12 cellular contexts compared by ENCODE assay signal in genomic region chr11:33737362-33737821, GRCh38. TPM values are rescaled to one million over a fixed set of nuclear protein-coding genes. Genes with fewer than 3 reads are reported as not detected.
DNase-seq lines count a peak whose midpoint lies in the region; ATAC-seq and TF ChIP-seq lines count a peak whose summit lies in the region.
"Had no signal": no experiment of that assay in that cellular context is flagged by ENCODE, and none has a peak within 500 bp of the region (broad histone marks: within the 10 kb centered on the region; RNA-seq: fewer than 3 reads in every experiment).

No MANE protein-coding gene starts in this region.

- TF ChIP-seq EP300 in transverse colon (IDR thresholded peaks at IDR 0.05; ENCODE audit: low read depth) = no peak

- CTCF ChIA-PET in activated CD4-positive, alpha-beta memory T cell treated with anti-CD3 and anti-CD28 coated beads for 36 hours (lab: Charles Lee) = interaction anchor here (1.0 to 3.5 kb wide), 3 partner anchors 14 to 21 kb away, joined by 3 to 13 read pairs (median 7); no protein-coding TSS in a partner anchor
- CTCF ChIA-PET in activated CD4-positive, alpha-beta memory T cell treated with anti-CD3 and anti-CD28 coated beads, Interleukin-2, amount 10 ng/mL, durations not matched to agents 7 days and 5 days (lab: Charles Lee) = interaction anchor here (1.0 to 4.2 kb wide), 2 partner anchors 21 to 104 kb away, joined by 3 to 22 read pairs; no protein-coding TSS in a partner anchor

- peaks cover 7% of the 10 kb centered on the region for H3K36me3 Mint-ChIP-seq in activated CD4-positive, alpha-beta memory T cell treated with anti-CD3 and anti-CD28 coated beads for 36 hours
- H3K36me3 Mint-ChIP-seq in activated CD4-positive, alpha-beta memory T cell treated with anti-CD3 and anti-CD28 coated beads, Interleukin-2, amount 10 ng/mL, durations not matched to agents 7 days and 5 days (ENCODE audit: low read depth) = peaks cover 22% of the 10 kb centered on the region

- TF ChIP-seq CTCF in lung (IDR thresholded peaks at IDR 0.05; ENCODE audit: control extremely low read depth, extremely low read depth) (no peak), transverse colon (IDR thresholded peaks at IDR 0.05) (no peak)

- in situ Hi-C loops in transverse colon (cut with MboI; ENCODE audit: low pct_ligation_motif_present in 1 of 4, low pct_unique_long_range_greater_than_20kb in 1 of 4, low sequenced_read_pairs in 3 of 4) = loop anchor here in 2 of 4 donors (25.0 kb wide), 1 partner anchor 575 kb away; the partner anchor contains the start of gene CSTF3 (in 2 of the 2)

- H3K4me3 Mint-ChIP-seq in activated CD4-positive, alpha-beta memory T cell treated with anti-CD3 and anti-CD28 coated beads for 36 hours = no peak overlapping the region
- no peak overlapping the region for H3K4me3 Mint-ChIP-seq in activated CD4-positive, alpha-beta memory T cell treated with anti-CD3 and anti-CD28 coated beads, Interleukin-2, amount 10 ng/mL, durations not matched to agents 7 days and 5 days
- H3K4me3 Mint-ChIP-seq: dendritic cell treated with granulocyte-macrophage colony-stimulating factor and Interleukin-4, amounts not matched to agents 40 ng/mL and 50 ng/mL, for 4 days had no signal

- H3K9me3 Mint-ChIP-seq in activated CD4-positive, alpha-beta memory T cell treated with anti-CD3 and anti-CD28 coated beads for 36 hours = no peaks in the 10 kb centered on the region
- no peaks in the 10 kb centered on the region for H3K9me3 Mint-ChIP-seq in activated CD4-positive, alpha-beta memory T cell treated with anti-CD3 and anti-CD28 coated beads, Interleukin-2, amount 10 ng/mL, durations not matched to agents 7 days and 5 days
- H3K9me3 Mint-ChIP-seq: dendritic cell treated with granulocyte-macrophage colony-stimulating factor and Interleukin-4, amounts not matched to agents 40 ng/mL and 50 ng/mL, for 4 days had no signal

- H3K27me3 Mint-ChIP-seq in activated CD4-positive, alpha-beta memory T cell treated with anti-CD3 and anti-CD28 coated beads for 36 hours = no peaks in the 10 kb centered on the region
- no peaks in the 10 kb centered on the region for H3K27me3 Mint-ChIP-seq in activated CD4-positive, alpha-beta memory T cell treated with anti-CD3 and anti-CD28 coated beads, Interleukin-2, amount 10 ng/mL, durations not matched to agents 7 days and 5 days

- H3K4me1 Mint-ChIP-seq in activated CD4-positive, alpha-beta memory T cell treated with anti-CD3 and anti-CD28 coated beads for 36 hours (ENCODE audit: low read depth) = peaks cover 42% of the 10 kb centered on the region
- peaks cover 28% of the 10 kb centered on the region for H3K4me1 Mint-ChIP-seq in activated CD4-positive, alpha-beta memory T cell treated with anti-CD3 and anti-CD28 coated beads, Interleukin-2, amount 10 ng/mL, durations not matched to agents 7 days and 5 days

- peaks cover 6 to 11% of the 10 kb centered on the region in 2 donors for H3K4me1 ChIP-seq in lung (ENCODE audit: control insufficient read depth in 2 of 2, insufficient read depth in 2 of 2, low read length in 2 of 2)
- peaks cover 2 to 38% (median 27%) of the 10 kb centered on the region in 4 donors for H3K4me1 ChIP-seq in transverse colon

- intact Hi-C loops in activated CD4-positive, alpha-beta memory T cell treated with anti-CD3 and anti-CD28 coated beads for 36 hours (cut with micrococcal nuclease) = loop anchor here (5.0 to 10.0 kb wide), 4 partner anchors 155 to 573 kb away; partner anchors contain the start of genes CSTF3, HIPK3 and LMO2
- intact Hi-C loops in transverse colon (cut with DNase I; ENCODE audit: low total_unique reads) = no loop called here

- peak overlapping the region; percentile 69 for H3K27ac ChIP-seq in angular gyrus (ENCODE audit: low read depth, low read length)
- peak overlapping the region; percentile 73 to 98 for H3K27ac ChIP-seq in lung (ENCODE audit: low read depth in 1 of 2, low read length in 1 of 2)
- H3K27ac ChIP-seq in transverse colon = peak overlapping the region in 3 of 4 donors; percentile 87 to 96 (median 90)

- POLR2A ChIA-PET in activated CD4-positive, alpha-beta memory T cell treated with anti-CD3 and anti-CD28 coated beads for 36 hours (lab: Charles Lee) = interaction anchor here (0.7 to 2.4 kb wide), 4 partner anchors 15 to 513 kb away, joined by 3 to 13 read pairs (median 3); no protein-coding TSS in a partner anchor
- POLR2A ChIA-PET in activated CD4-positive, alpha-beta memory T cell treated with anti-CD3 and anti-CD28 coated beads, Interleukin-2, amount 10 ng/mL, durations not matched to agents 7 days and 5 days (lab: Charles Lee) = interaction anchor here (0.9 to 5.0 kb wide), 11 partner anchors 12 to 426 kb away, joined by 3 to 30 read pairs (median 5); partner anchors contain the start of gene C11orf91

- no peaks in the 10 kb centered on the region for H3K9me3 ChIP-seq in lung (ENCODE audit: control insufficient read depth in 2 of 2, insufficient read depth in 1 of 2, low read length in 1 of 2)
- no peaks in the 10 kb centered on the region for H3K9me3 ChIP-seq in transverse colon

- ATAC-seq in lung (ENCODE audit: insufficient read depth, low FRiP score) = no peak

- H3K27ac Mint-ChIP-seq in activated CD4-positive, alpha-beta memory T cell treated with anti-CD3 and anti-CD28 coated beads for 36 hours = peak overlapping the region; percentile 9
- H3K27ac Mint-ChIP-seq in activated CD4-positive, alpha-beta memory T cell treated with anti-CD3 and anti-CD28 coated beads, Interleukin-2, amount 10 ng/mL, durations not matched to agents 7 days and 5 days = no peak overlapping the region

- 64 to 75% methylated on average over 3 of the region's 3 CpGs for WGBS in lung, 2 donors
- 35 to 56% methylated on average over 2 to 3 of the region's 3 CpGs for WGBS in transverse colon (ENCODE audit: low coverage in 1 of 2), 2 donors

- H3K36me3 ChIP-seq in lung (ENCODE audit: control insufficient read depth in 2 of 2, insufficient read depth in 2 of 2, low read length in 2 of 2) = no peaks in the 10 kb centered on the region
- no peaks in the 10 kb centered on the region for H3K36me3 ChIP-seq in transverse colon

- TF ChIP-seq POLR2A in transverse colon (IDR thresholded peaks at IDR 0.05) = no peak

- H3K4me3 ChIP-seq in lung (no peak overlapping the region), transverse colon (no peak overlapping the region)

- no peak for DNase-seq in activated CD4-positive, alpha-beta memory T cell treated with anti-CD3 and anti-CD28 coated beads for 36 hours
- no peak for DNase-seq in activated CD4-positive, alpha-beta memory T cell treated with anti-CD3 and anti-CD28 coated beads, Interleukin-2, amount 10 ng/mL, durations not matched to agents 7 days and 5 days
- no peak for DNase-seq in lung (ENCODE audit: low spot score)
- DNase-seq in transverse colon = no peak
- DNase-seq in NCI-H1105 treated with DMSO at 0.1 percent for 48 hours (lab: John Stamatoyannopoulos, UW) = no peak
- DNase-seq in NCI-H1105 (lab: John Stamatoyannopoulos, UW) = no peak
- DNase-seq in RPMI8226 = no peak
- DNase-seq: NCI-H1694 treated with DMSO at 0.1 percent for 48 hours had no signal

- H3K27me3 ChIP-seq in lung (ENCODE audit: control insufficient read depth, insufficient read depth) (no peaks in the 10 kb centered on the region), transverse colon (no peaks in the 10 kb centered on the region)

RNA-seq across cellular contexts. Expression of gene CD59, which starts 1.2 kb away (rescaled TPM):
- 10 to 100 TPM; 79.4 TPM for total RNA-seq in activated CD4-positive, alpha-beta memory T cell treated with anti-CD3 and anti-CD28 coated beads for 36 hours
- 100 to 1,000 TPM; 153 to 158 TPM for total RNA-seq in activated CD4-positive, alpha-beta memory T cell treated with anti-CD3 and anti-CD28 coated beads, Interleukin-2, amount 10 ng/mL, durations not matched to agents 7 days and 5 days
- total RNA-seq in lung (100 to 1,000 TPM; 457 to 833 TPM), transverse colon (100 to 1,000 TPM in 3 of 4 donors, 10 to 100 TPM in 1; 64.7 to 213 (median 170) TPM)
- polyA plus RNA-seq in lung = 100 to 1,000 TPM; 215 to 620 TPM

RNA-seq across cellular contexts. Expression of gene C11orf91, which starts 36.8 kb away (rescaled TPM):
- total RNA-seq in activated CD4-positive, alpha-beta memory T cell treated with anti-CD3 and anti-CD28 coated beads for 36 hours = not detected
- total RNA-seq in activated CD4-positive, alpha-beta memory T cell treated with anti-CD3 and anti-CD28 coated beads, Interleukin-2, amount 10 ng/mL, durations not matched to agents 7 days and 5 days = not detected
- total RNA-seq in lung (1 to 10 TPM in 1 of 2 donors, not detected in 1; 3.6 TPM), transverse colon (not detected)
- under 1 TPM in 1 of 2 donors, not detected in 1; 0.58 TPM for polyA plus RNA-seq in lung
- total RNA-seq: A673, temporal lobe had no signal

RNA-seq across cellular contexts. Expression of gene FBXO3, which starts 36.9 kb away (rescaled TPM):
- 10 to 100 TPM; 16.5 to 17.7 TPM for total RNA-seq in activated CD4-positive, alpha-beta memory T cell treated with anti-CD3 and anti-CD28 coated beads for 36 hours
- 10 to 100 TPM; 26.9 to 30.9 TPM for total RNA-seq in activated CD4-positive, alpha-beta memory T cell treated with anti-CD3 and anti-CD28 coated beads, Interleukin-2, amount 10 ng/mL, durations not matched to agents 7 days and 5 days
- total RNA-seq in lung = 10 to 100 TPM; 23.0 to 46.4 TPM
- 10 to 100 TPM; 13.6 to 23.8 TPM for polyA plus RNA-seq in lung
- 10 to 100 TPM in 3 of 4 donors, 1 to 10 TPM in 1; 9.0 to 48.5 (median 30.7) TPM for total RNA-seq in transverse colon
